In genomic region chr2:25250331-25251031, GRCh38 we compare ENCODE assay signal across 9 cellular contexts.
A peak's percentile ranks its signal among the peaks of the same experiment; 100 is the strongest.
DNase-seq lines count a peak whose midpoint lies in the region; ATAC-seq, FAIRE-seq and TF ChIP-seq lines count a peak whose summit lies in the region.
"Had no signal": no experiment of that assay in that cellular context is flagged by ENCODE, and none has a peak within 500 bp of the region (broad histone marks: within the 10 kb centered on the region; RNA-seq: fewer than 3 reads in every experiment).

No MANE protein-coding gene starts in this region.

- 24% methylated on average over 27 of the region's 27 CpGs for WGBS in smooth muscle cell (ENCODE audit: low lambda C conversion rate)

- H3K9me3 ChIP-seq in fibroblast of lung (ENCODE audit: control insufficient read depth, insufficient read depth, low read depth, low read length), result no peaks in the 10 kb centered on the region
- H3K9me3 ChIP-seq in smooth muscle cell (replicated peaks; ENCODE audit: low read depth), result no peaks in the 10 kb centered on the region

- TF ChIP-seq CTCF in fibroblast of lung (conservative IDR thresholded peaks at IDR 0.05 in 1 of 2, IDR thresholded peaks at IDR 0.05 in 1 of 2; ENCODE audit: low read depth in 1 of 2, low read length in 2 of 2), result no peak
- TF ChIP-seq CTCF in smooth muscle cell (IDR thresholded peaks at IDR 0.05; ENCODE audit: borderline replicate concordance, insufficient read depth, poor library complexity, severe bottlenecking), result no peak
- no peak for TF ChIP-seq CTCF in GM10248 (IDR thresholded peaks at IDR 0.05; ENCODE audit: control extremely low read depth, extremely low read depth, low read depth, missing control alignments)

- H3K27me3 ChIP-seq in fibroblast of lung (ENCODE audit: control insufficient read depth, insufficient read depth, low read length) (no peaks in the 10 kb centered on the region), smooth muscle cell (ENCODE audit: low read depth) (no peaks in the 10 kb centered on the region)

- no peak overlapping the region for H2AFZ ChIP-seq in fibroblast of lung (ENCODE audit: low read length)
- no peak overlapping the region for H2AFZ ChIP-seq in smooth muscle cell (ENCODE audit: low read depth)

- DNase-seq in GM19239 (ENCODE audit: insufficient read length, low spot score), result no peak
- DNase-seq in activated CD4-positive, alpha-beta T cell treated with anti-CD3 and anti-CD28 coated beads, Interleukin-2, amount 50 U/mL, for 48 hours, result peak; percentile 27 to 31
- peak; percentile 53 to 91 for DNase-seq in fibroblast of lung (ENCODE audit: low read depth in 2 of 2)
- no peak for DNase-seq in smooth muscle cell (lab: John Stamatoyannopoulos, UW; ENCODE audit: unreplicated experiment)
- DNase-seq in GM10248 (ENCODE audit: extremely low spot score), result no peak
- no peak for DNase-seq in NCI-H2081 treated with DMSO at 0.1 percent for 48 hours (lab: John Stamatoyannopoulos, UW)
- DNase-seq in DMS 273 treated with DMSO at 0.1 percent for 48 hours (lab: John Stamatoyannopoulos, UW), result no peak

- H3F3A ChIP-seq in smooth muscle cell (ENCODE audit: low read depth), result no peaks in the 10 kb centered on the region

- peaks cover 5% of the 10 kb centered on the region for H3K4me1 ChIP-seq in fibroblast of lung (ENCODE audit: control insufficient read depth, extremely low read depth, insufficient read depth, low read length)
- H3K4me1 ChIP-seq in smooth muscle cell (ENCODE audit: low read depth), result peaks cover 22% of the 10 kb centered on the region

- peak; percentile 4 for FAIRE-seq in GM19239 (lab: Jason Lieb, UNC)

- no peak for ATAC-seq in HG03196 (IDR thresholded peaks at IDR 0.05; ENCODE audit: unreplicated experiment)
- ATAC-seq: HCT116 had no signal

- H3K27ac ChIP-seq in fibroblast of lung (ENCODE audit: insufficient read depth, low read length) (no peak overlapping the region), smooth muscle cell (ENCODE audit: low read depth) (peak overlapping the region; percentile 81)

- H3K79me2 ChIP-seq in fibroblast of lung (ENCODE audit: control insufficient read depth, insufficient read depth, low read length), result no peaks in the 10 kb centered on the region
- peaks cover 16% of the 10 kb centered on the region for H3K79me2 ChIP-seq in smooth muscle cell (ENCODE audit: low read depth)

- POLR2A ChIA-PET in GM10248 (lab: Yijun Ruan, JAX), result interaction anchor here (0.5 to 0.6 kb wide), 2 partner anchors 12 to 215 kb away, joined by 3 to 4 read pairs; no protein-coding TSS in a partner anchor

- peak overlapping the region in 1 of 4 experiments; percentile 34 for H3K4me3 ChIP-seq in fibroblast of lung (replicated peaks in 1 of 4; ENCODE audit: control extremely low read depth in 1 of 4, insufficient read depth in 1 of 4, low read depth in 3 of 4, low read length in 4 of 4)
- H3K4me3 ChIP-seq in smooth muscle cell, result peak overlapping the region; percentile 63

- no peaks in the 10 kb centered on the region for H4K20me1 ChIP-seq in fibroblast of lung (ENCODE audit: control insufficient read depth, extremely low read depth, insufficient read depth, low read length)
- H4K20me1 ChIP-seq in smooth muscle cell (ENCODE audit: low read depth), result peaks cover 12% of the 10 kb centered on the region

- peaks cover 11% of the 10 kb centered on the region for H3K36me3 ChIP-seq in fibroblast of lung (ENCODE audit: control insufficient read depth, insufficient read depth, low read length)
- no peaks in the 10 kb centered on the region for H3K36me3 ChIP-seq in smooth muscle cell (ENCODE audit: low read depth)

- no peak overlapping the region for H3K4me2 ChIP-seq in fibroblast of lung (ENCODE audit: extremely low read depth, insufficient read depth, low read length)
- H3K4me2 ChIP-seq in smooth muscle cell, result peak overlapping the region; percentile 97

- H3K9ac ChIP-seq in fibroblast of lung (ENCODE audit: insufficient read depth, low read length) (no peak overlapping the region), smooth muscle cell (ENCODE audit: low read depth) (peak overlapping the region; percentile 92)

- CTCF ChIA-PET in GM10248 (lab: Yijun Ruan, JAX), result interaction anchor here (0.7 to 1.7 kb wide), 8 partner anchors 14 to 414 kb away, joined by 3 to 12 read pairs (median 3); no protein-coding TSS in a partner anchor

Comparison
In these comparisons a context has a peak if more than half of its experiments do, and no peak if none do; other contexts are left out.
1. DNase-seq: peak in activated CD4-positive, alpha-beta T cell treated with anti-CD3 and anti-CD28 coated beads, Interleukin-2, amount 50 U/mL, for 48 hours (2 of 2) and fibroblast of lung (2 of 2); none in GM19239 (single experiment), smooth muscle cell (single experiment), GM10248 (single experiment), NCI-H2081 treated with DMSO at 0.1 percent for 48 hours (single experiment) and DMS 273 treated with DMSO at 0.1 percent for 48 hours (single experiment).